ENCODE assay signal across 12 cellular contexts in genomic region chr5:59759600-59760357, GRCh38.
A peak's percentile ranks its signal among the peaks of the same experiment; 100 is the strongest.
DNase-seq lines count a peak whose midpoint lies in the region; TF ChIP-seq lines count a peak whose summit lies in the region.
"Had no signal": no experiment of that assay in that cellular context is flagged by ENCODE, and none has a peak within 500 bp of the region (broad histone marks: within the 10 kb centered on the region; RNA-seq: fewer than 3 reads in every experiment).

No MANE protein-coding gene starts in this region.

- CTCF ChIA-PET in HEK293T (lab: Yijun Ruan, JAX), result no interaction called here

- no peak overlapping the region for H3K4me3 ChIP-seq in fibroblast of villous mesenchyme (ENCODE audit: low read depth, low read length)
- no peak overlapping the region for H3K4me3 ChIP-seq in skeletal muscle satellite cell (ENCODE audit: low read length)
- H3K4me3 ChIP-seq in coronary artery, result no peak overlapping the region

- no peaks in the 10 kb centered on the region for H3K9me3 ChIP-seq in skeletal muscle satellite cell (replicated peaks; ENCODE audit: low read length)

- no peaks in the 10 kb centered on the region for H3K27me3 ChIP-seq in skeletal muscle satellite cell (ENCODE audit: control insufficient read depth, insufficient read depth, low read length)

- no peak overlapping the region for H3K4me2 ChIP-seq in skeletal muscle satellite cell (ENCODE audit: low read length)

- peak; percentile 25 for DNase-seq in HEK293T (ENCODE audit: extremely low spot score)
- DNase-seq in SK-MEL-5 (ENCODE audit: low read depth, low spot score), result peak; percentile 79
- peak; percentile 79 for DNase-seq in fibroblast of villous mesenchyme (ENCODE audit: low read depth)
- no peak for DNase-seq in activated CD4-positive, alpha-beta T cell treated with anti-CD3 and anti-CD28 coated beads for 48 hours
- no peak for DNase-seq in UCSD-AML1 (lab: John Stamatoyannopoulos, UW; ENCODE audit: unreplicated experiment)
- no peak for DNase-seq in coronary artery (ENCODE audit: low spot score)
- DNase-seq: DMS79; Kasumi-1; NCI-H2171 treated with DMSO at 0.1 percent for 48 hours; SHP77 treated with DMSO at 0.1 percent for 48 hours; stimulated activated naive B cell treated with anti-CD40 and anti-IgM and Interleukin-4, amounts not matched to agents 10 μg/mL and 1 μg/mL and 100 μg/mL, for 72 hours had no signal

- no peak overlapping the region for H3K27ac ChIP-seq in coronary artery

- H3K4me1 ChIP-seq in skeletal muscle satellite cell (ENCODE audit: control insufficient read depth, insufficient read depth, low read length), result peaks cover 23% of the 10 kb centered on the region

- no peak for TF ChIP-seq CTCF in fibroblast of villous mesenchyme (IDR thresholded peaks at IDR 0.05; ENCODE audit: insufficient read depth, low read depth, low read length)
- TF ChIP-seq CTCF in coronary artery (IDR thresholded peaks at IDR 0.05), result no peak

- POLR2A ChIA-PET in HEK293T (lab: Yijun Ruan, JAX), result no interaction called here

- peak overlapping the region; percentile 58 for H3K9ac ChIP-seq in skeletal muscle satellite cell (ENCODE audit: low read depth, low read length)

- in situ Hi-C loops in SK-MEL-5 (cut with HindIII; ENCODE audit: low pct_unique_long_range_greater_than_20kb, low sequenced_read_pairs), result no loop called here

- H3K36me3 ChIP-seq in skeletal muscle satellite cell (ENCODE audit: insufficient read depth, low read length), result no peaks in the 10 kb centered on the region

TF ChIP-seq in HEK293T, 16 proteins besides CTCF, POLR2A, EP300 and RAD21:
- TF ChIP-seq, protein P1, sequence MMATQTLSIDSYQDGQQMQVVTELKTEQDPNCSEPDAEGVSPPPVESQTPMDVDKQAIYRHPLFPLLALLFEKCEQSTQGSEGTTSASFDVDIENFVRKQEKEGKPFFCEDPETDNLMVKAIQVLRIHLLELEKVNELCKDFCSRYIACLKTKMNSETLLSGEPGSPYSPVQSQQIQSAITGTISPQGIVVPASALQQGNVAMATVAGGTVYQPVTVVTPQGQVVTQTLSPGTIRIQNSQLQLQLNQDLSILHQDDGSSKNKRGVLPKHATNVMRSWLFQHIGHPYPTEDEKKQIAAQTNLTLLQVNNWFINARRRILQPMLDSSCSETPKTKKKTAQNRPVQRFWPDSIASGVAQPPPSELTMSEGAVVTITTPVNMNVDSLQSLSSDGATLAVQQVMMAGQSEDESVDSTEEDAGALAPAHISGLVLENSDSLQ (IDR thresholded peaks at IDR 0.05), result peak; percentile 40; the same call in 1 of the 2 replicates
- no peak for TF ChIP-seq SP1 (IDR thresholded peaks at IDR 0.05)

Comparison
In these comparisons a context has a peak if more than half of its experiments do, and no peak if none do; other contexts are left out.
1. DNase-seq: peak in HEK293T (single experiment), SK-MEL-5 (single experiment) and fibroblast of villous mesenchyme (single experiment); none in activated CD4-positive, alpha-beta T cell treated with anti-CD3 and anti-CD28 coated beads for 48 hours (single experiment), UCSD-AML1 (single experiment) and coronary artery (single experiment).